Comparison of ENCODE assay signal across 1 cellular context in genomic region chr12:63843613-63844390, GRCh38.
TF ChIP-seq lines count a peak whose summit lies in the region.

No MANE protein-coding gene starts in this region.

TF ChIP-seq in HepG2, 621 proteins besides CTCF, POLR2A, EP300 and RAD21 (continued from another document and continues in another):
- TF ChIP-seq CERS6 (CRISPR knock-in tag; IDR thresholded peaks at IDR 0.05) (no peak), ZNF280B (CRISPR knock-in tag; IDR thresholded peaks at IDR 0.05; ENCODE audit: borderline replicate concordance) (peak; percentile 53), ZBTB46 (CRISPR knock-in tag; IDR thresholded peaks at IDR 0.05; ENCODE audit: borderline replicate concordance) (0 out of 2 replicates have a peak, but pooled peaks have one; percentile 65), RFXAP (CRISPR knock-in tag; IDR thresholded peaks at IDR 0.05; ENCODE audit: borderline replicate concordance) (peak; percentile 78; the same call in 1 of the 2 replicates), ZNF296 (CRISPR knock-in tag; conservative IDR thresholded peaks at IDR 0.05) (no peak), TGIF2 (CRISPR knock-in tag; IDR thresholded peaks at IDR 0.05) (no peak), WIZ (CRISPR knock-in tag; IDR thresholded peaks at IDR 0.05) (0 out of 2 replicates have a peak, but pooled peaks have one; percentile 14), HNRNPLL (IDR thresholded peaks at IDR 0.05; ENCODE audit: low read depth, low read length, poor library complexity, severe bottlenecking) (peak; percentile 83), ZKSCAN1 (IDR thresholded peaks at IDR 0.05; ENCODE audit: low read length) (no peak), PAX8 (CRISPR knock-in tag; IDR thresholded peaks at IDR 0.05; ENCODE audit: borderline replicate concordance) (0 out of 2 replicates have a peak, but pooled peaks have one; percentile 58), ZNF563 (CRISPR knock-in tag; IDR thresholded peaks at IDR 0.05) (no peak), PHF21A (CRISPR knock-in tag; IDR thresholded peaks at IDR 0.05) (peak; percentile 86), CBX2 (IDR thresholded peaks at IDR 0.05; ENCODE audit: low read depth, low read length) (no peak), CBX2 (CRISPR knock-in tag; IDR thresholded peaks at IDR 0.05; ENCODE audit: low read depth) (no peak; the same call in 1 of the 2 replicates), ZNF362 (CRISPR knock-in tag; IDR thresholded peaks at IDR 0.05; ENCODE audit: borderline replicate concordance) (peak; percentile 60; the same call in 1 of the 2 replicates), TEAD3 (CRISPR knock-in tag; optimal IDR thresholded peaks at IDR 0.05; ENCODE audit: borderline replicate concordance) (peak; percentile 48), GPN1 (CRISPR knock-in tag; IDR thresholded peaks at IDR 0.05; ENCODE audit: borderline replicate concordance) (no peak), ZNF543 (CRISPR knock-in tag; IDR thresholded peaks at IDR 0.05) (peak; percentile 92), DPF2 (CRISPR knock-in tag; IDR thresholded peaks at IDR 0.05; ENCODE audit: borderline replicate concordance, low read depth) (0 out of 2 replicates have a peak, but pooled peaks have one; percentile 18), ZNF674 (CRISPR knock-in tag; IDR thresholded peaks at IDR 0.05; ENCODE audit: low read depth) (no peak), SP5 (CRISPR knock-in tag; IDR thresholded peaks at IDR 0.05; ENCODE audit: borderline replicate concordance, low read depth) (no peak), REST (IDR thresholded peaks at IDR 0.05; ENCODE audit: borderline replicate concordance in 1 of 2, low read depth in 1 of 2, low read length in 2 of 2) (peak in 1 of 2 experiments; percentile 17; a peak in 1 of 4 replicates), ATF1 (CRISPR knock-in tag; IDR thresholded peaks at IDR 0.05) (no peak), GZF1 (CRISPR knock-in tag; IDR thresholded peaks at IDR 0.05) (peak; percentile 72; the same call in 1 of the 2 replicates), GABPB1 (CRISPR knock-in tag; IDR thresholded peaks at IDR 0.05) (peak; percentile 68; the same call in 1 of the 2 replicates), ZSCAN9 (CRISPR knock-in tag; IDR thresholded peaks at IDR 0.05; ENCODE audit: borderline replicate concordance) (peak; percentile 63; the same call in 1 of the 2 replicates), THAP8 (CRISPR knock-in tag; IDR thresholded peaks at IDR 0.05; ENCODE audit: borderline replicate concordance) (0 out of 2 replicates have a peak, but pooled peaks have one; percentile 29), RBFOX2 (IDR thresholded peaks at IDR 0.05; ENCODE audit: low read depth, low read length) (peak; percentile 60), SETDB1 (CRISPR knock-in tag; IDR thresholded peaks at IDR 0.05; ENCODE audit: borderline replicate concordance) (no peak), JDP2 (CRISPR knock-in tag; IDR thresholded peaks at IDR 0.05; ENCODE audit: borderline replicate concordance) (no peak), ZNF276 (CRISPR knock-in tag; IDR thresholded peaks at IDR 0.05; ENCODE audit: low read depth) (peak; percentile 91), GMEB1 (CRISPR knock-in tag; IDR thresholded peaks at IDR 0.05; ENCODE audit: borderline replicate concordance) (peak; percentile 73; the same call in 1 of the 2 replicates), TBL1XR1 (IDR thresholded peaks at IDR 0.05; ENCODE audit: borderline replicate concordance, low read length, partially characterized antibody) (no peak), ZNF800 (CRISPR knock-in tag; IDR thresholded peaks at IDR 0.05) (peak; percentile 98), ATF3 (CRISPR knock-in tag; IDR thresholded peaks at IDR 0.05) (peak; percentile 55; the same call in 1 of the 2 replicates), AGO1 (IDR thresholded peaks at IDR 0.05; ENCODE audit: low read depth, low read length, poor library complexity, severe bottlenecking) (peak; percentile 33), SKI (IDR thresholded peaks at IDR 0.05; ENCODE audit: partially characterized antibody) (peak; percentile 69), KLF16 (CRISPR knock-in tag; IDR thresholded peaks at IDR 0.05) (peak in 1 of 2 experiments; percentile 77; a peak in 1 of 4 replicates), ZUFSP (CRISPR knock-in tag; IDR thresholded peaks at IDR 0.05; ENCODE audit: borderline replicate concordance) (no peak), RBM39 (IDR thresholded peaks at IDR 0.05; ENCODE audit: low read depth, low read length, poor library complexity, severe bottlenecking) (no peak)
